Comparison of ENCODE assay signal across 22 cellular contexts in genomic region chr14:67572608-67573007, GRCh38. TPM values are rescaled to one million over a fixed set of nuclear protein-coding genes. Genes with fewer than 3 reads are reported as not detected.
A peak's percentile ranks its signal among the peaks of the same experiment; 100 is the strongest.
DNase-seq lines count a peak whose midpoint lies in the region; ATAC-seq, FAIRE-seq and TF ChIP-seq lines count a peak whose summit lies in the region.
"Had no signal": no experiment of that assay in that cellular context is flagged by ENCODE, and none has a peak within 500 bp of the region (broad histone marks: within the 10 kb centered on the region; RNA-seq: fewer than 3 reads in every experiment).

No MANE protein-coding gene starts in this region.

- H3K27me3 Mint-ChIP-seq in activated naive CD8-positive, alpha-beta T cell treated with anti-CD3 and anti-CD28 coated beads, Interleukin-2, amount 10 ng/mL, durations not matched to agents 7 days and 5 days: no peaks in the 10 kb centered on the region
- no peaks in the 10 kb centered on the region for H3K27me3 Mint-ChIP-seq in activated naive CD8-positive, alpha-beta T cell treated with anti-CD3 and anti-CD28 coated beads, Interleukin-2, amount 50 U/mL, for 24 hours
- H3K27me3 Mint-ChIP-seq in chondrocyte (ENCODE audit: low read depth): peaks cover 5% of the 10 kb centered on the region
- peaks cover 5% of the 10 kb centered on the region for H3K27me3 Mint-ChIP-seq in activated T-helper 1 cell treated with anti-CD3 and anti-CD28 coated beads, Interleukin-12 subunit alpha, Interleukin-12 subunit beta, Interleukin-2, Interleukin-4 antibody, amounts not matched to agents 30 ng/mL and 10 ng/mL and 1 ng/mL, durations not matched to agents 14 hours and 24 hours and 36 hours (ENCODE audit: insufficient read depth)

- intact Hi-C loops in posterior vena cava (cut with DNase I): loop anchor here in 1 of 2 donors (1.0 to 5.0 kb wide), 3 partner anchors 45 to 157 kb away; no protein-coding TSS in a partner anchor
- intact Hi-C loops in activated T-helper 1 cell treated with anti-CD3 and anti-CD28 coated beads, Interleukin-12 subunit alpha, Interleukin-12 subunit beta, Interleukin-2, Interleukin-4 antibody, amounts not matched to agents 30 ng/mL and 10 ng/mL and 1 ng/mL, durations not matched to agents 14 hours and 24 hours and 36 hours (cut with micrococcal nuclease): no loop called here

- H3K4me1 Mint-ChIP-seq in activated naive CD8-positive, alpha-beta T cell treated with anti-CD3 and anti-CD28 coated beads, Interleukin-2, amount 10 ng/mL, durations not matched to agents 7 days and 5 days: peaks cover 5% of the 10 kb centered on the region
- no peaks in the 10 kb centered on the region for H3K4me1 Mint-ChIP-seq in activated naive CD8-positive, alpha-beta T cell treated with anti-CD3 and anti-CD28 coated beads, Interleukin-2, amount 50 U/mL, for 24 hours
- H3K4me1 Mint-ChIP-seq in chondrocyte (ENCODE audit: low read depth): no peaks in the 10 kb centered on the region
- H3K4me1 Mint-ChIP-seq in activated T-helper 1 cell treated with anti-CD3 and anti-CD28 coated beads, Interleukin-12 subunit alpha, Interleukin-12 subunit beta, Interleukin-2, Interleukin-4 antibody, amounts not matched to agents 30 ng/mL and 10 ng/mL and 1 ng/mL, durations not matched to agents 14 hours and 24 hours and 36 hours (ENCODE audit: low read depth): peaks cover 1% of the 10 kb centered on the region

- DNase-seq in activated naive CD8-positive, alpha-beta T cell treated with anti-CD3 and anti-CD28 coated beads, Interleukin-2, amount 10 ng/mL, durations not matched to agents 7 days and 5 days: peak; percentile 15
- DNase-seq in activated naive CD8-positive, alpha-beta T cell treated with anti-CD3 and anti-CD28 coated beads, Interleukin-2, amount 50 U/mL, for 24 hours: no peak
- DNase-seq in chondrocyte (ENCODE audit: low spot score): peak; percentile 46
- DNase-seq in posterior vena cava (ENCODE audit: low spot score): peak; percentile 56
- DNase-seq in urothelium cell line (ENCODE audit: low spot score): no peak
- no peak for DNase-seq in activated T-helper 1 cell treated with anti-CD3 and anti-CD28 coated beads, Interleukin-12 subunit alpha, Interleukin-12 subunit beta, Interleukin-2, Interleukin-4 antibody, amounts not matched to agents 30 ng/mL and 10 ng/mL and 1 ng/mL, durations not matched to agents 14 hours and 24 hours and 36 hours (ENCODE audit: low spot score)
- DNase-seq: Calu3, DMS79 treated with DMSO at 0.1 percent for 48 hours, GF-D8, NCI-H1092, NCI-H1417 treated with DMSO at 0.1 percent for 48 hours, NCI-H1694 treated with DMSO at 0.1 percent for 48 hours, NCI-H2081 treated with DMSO at 0.1 percent for 48 hours, NCI-H2171, NCI-H226, NCI-H510A, NCI-H69, SHP77 treated with DMSO at 0.1 percent for 48 hours had no signal

- TF ChIP-seq CTCF in chondrocyte (IDR thresholded peaks at IDR 0.05): no peak

- no peaks in the 10 kb centered on the region for H3K36me3 Mint-ChIP-seq in activated naive CD8-positive, alpha-beta T cell treated with anti-CD3 and anti-CD28 coated beads, Interleukin-2, amount 10 ng/mL, durations not matched to agents 7 days and 5 days
- H3K36me3 Mint-ChIP-seq in activated naive CD8-positive, alpha-beta T cell treated with anti-CD3 and anti-CD28 coated beads, Interleukin-2, amount 50 U/mL, for 24 hours (ENCODE audit: low read depth): no peaks in the 10 kb centered on the region
- no peaks in the 10 kb centered on the region for H3K36me3 Mint-ChIP-seq in chondrocyte (ENCODE audit: low read depth)
- H3K36me3 Mint-ChIP-seq in activated T-helper 1 cell treated with anti-CD3 and anti-CD28 coated beads, Interleukin-12 subunit alpha, Interleukin-12 subunit beta, Interleukin-2, Interleukin-4 antibody, amounts not matched to agents 30 ng/mL and 10 ng/mL and 1 ng/mL, durations not matched to agents 14 hours and 24 hours and 36 hours (ENCODE audit: low read depth): no peaks in the 10 kb centered on the region

- no peak for ATAC-seq in activated naive CD8-positive, alpha-beta T cell treated with anti-CD3 and anti-CD28 coated beads, Interleukin-2, amount 10 ng/mL, durations not matched to agents 7 days and 5 days (ENCODE audit: low read depth)
- no peak for ATAC-seq in activated naive CD8-positive, alpha-beta T cell treated with anti-CD3 and anti-CD28 coated beads, Interleukin-2, amount 50 U/mL, for 24 hours
- no peak for ATAC-seq in GM21723 (IDR thresholded peaks at IDR 0.05; ENCODE audit: unreplicated experiment)
- ATAC-seq: Panc1 had no signal

- FAIRE-seq in urothelium cell line (lab: Jason Lieb, UNC): peak; percentile 89
- FAIRE-seq: GM12891 had no signal

- POLR2A ChIA-PET in activated naive CD8-positive, alpha-beta T cell treated with anti-CD3 and anti-CD28 coated beads, Interleukin-2, amount 10 ng/mL, durations not matched to agents 7 days and 5 days (lab: Charles Lee): no interaction called here

- H3K4me3 Mint-ChIP-seq in activated naive CD8-positive, alpha-beta T cell treated with anti-CD3 and anti-CD28 coated beads, Interleukin-2, amount 10 ng/mL, durations not matched to agents 7 days and 5 days: no peak overlapping the region
- no peak overlapping the region for H3K4me3 Mint-ChIP-seq in activated naive CD8-positive, alpha-beta T cell treated with anti-CD3 and anti-CD28 coated beads, Interleukin-2, amount 50 U/mL, for 24 hours
- H3K4me3 Mint-ChIP-seq in chondrocyte (ENCODE audit: unreplicated experiment): no peak overlapping the region
- no peak overlapping the region for H3K4me3 Mint-ChIP-seq in activated T-helper 1 cell treated with anti-CD3 and anti-CD28 coated beads, Interleukin-12 subunit alpha, Interleukin-12 subunit beta, Interleukin-2, Interleukin-4 antibody, amounts not matched to agents 30 ng/mL and 10 ng/mL and 1 ng/mL, durations not matched to agents 14 hours and 24 hours and 36 hours

- no peak overlapping the region for H3K27ac Mint-ChIP-seq in activated naive CD8-positive, alpha-beta T cell treated with anti-CD3 and anti-CD28 coated beads, Interleukin-2, amount 10 ng/mL, durations not matched to agents 7 days and 5 days
- no peak overlapping the region for H3K27ac Mint-ChIP-seq in activated naive CD8-positive, alpha-beta T cell treated with anti-CD3 and anti-CD28 coated beads, Interleukin-2, amount 50 U/mL, for 24 hours
- H3K27ac Mint-ChIP-seq in chondrocyte (ENCODE audit: unreplicated experiment): no peak overlapping the region
- no peak overlapping the region for H3K27ac Mint-ChIP-seq in activated T-helper 1 cell treated with anti-CD3 and anti-CD28 coated beads, Interleukin-12 subunit alpha, Interleukin-12 subunit beta, Interleukin-2, Interleukin-4 antibody, amounts not matched to agents 30 ng/mL and 10 ng/mL and 1 ng/mL, durations not matched to agents 14 hours and 24 hours and 36 hours

- H3K9me3 Mint-ChIP-seq in activated naive CD8-positive, alpha-beta T cell treated with anti-CD3 and anti-CD28 coated beads, Interleukin-2, amount 10 ng/mL, durations not matched to agents 7 days and 5 days: no peaks in the 10 kb centered on the region
- H3K9me3 Mint-ChIP-seq in activated naive CD8-positive, alpha-beta T cell treated with anti-CD3 and anti-CD28 coated beads, Interleukin-2, amount 50 U/mL, for 24 hours: no peaks in the 10 kb centered on the region
- no peaks in the 10 kb centered on the region for H3K9me3 Mint-ChIP-seq in chondrocyte (ENCODE audit: low read depth)
- H3K9me3 Mint-ChIP-seq in activated T-helper 1 cell treated with anti-CD3 and anti-CD28 coated beads, Interleukin-12 subunit alpha, Interleukin-12 subunit beta, Interleukin-2, Interleukin-4 antibody, amounts not matched to agents 30 ng/mL and 10 ng/mL and 1 ng/mL, durations not matched to agents 14 hours and 24 hours and 36 hours: no peaks in the 10 kb centered on the region

RNA-seq across cellular contexts. Expression of gene PIGH, which starts 27.5 kb away (rescaled TPM):
- total RNA-seq in activated naive CD8-positive, alpha-beta T cell treated with anti-CD3 and anti-CD28 coated beads, Interleukin-2, amount 10 ng/mL, durations not matched to agents 7 days and 5 days: 10 to 100 TPM; 22.9 to 24.9 TPM
- total RNA-seq in chondrocyte (16.3 to 19.0 TPM (median 16.9 TPM) in 3 replicates), posterior vena cava (10 to 100 TPM; 15.4 to 17.3 TPM)
- 22.7 and 26.0 TPM in 2 replicates for total RNA-seq in activated T-helper 1 cell treated with anti-CD3 and anti-CD28 coated beads, Interleukin-12 subunit alpha, Interleukin-12 subunit beta, Interleukin-2, Interleukin-4 antibody, amounts not matched to agents 30 ng/mL and 10 ng/mL and 1 ng/mL, durations not matched to agents 14 hours and 24 hours and 36 hours

RNA-seq across cellular contexts. Expression of gene PLEKHH1, which starts 39.5 kb away (rescaled TPM):
- 1 to 10 TPM in 1 of 2 experiments, under 1 TPM in 1; 0.68 to 1.0 TPM for total RNA-seq in activated naive CD8-positive, alpha-beta T cell treated with anti-CD3 and anti-CD28 coated beads, Interleukin-2, amount 10 ng/mL, durations not matched to agents 7 days and 5 days
- total RNA-seq in chondrocyte: 0.65 to 2.8 TPM (median 1.1 TPM) in 3 replicates
- 1 to 10 TPM; 1.4 to 1.8 TPM for total RNA-seq in posterior vena cava
- 0.96 and 2.4 TPM in 2 replicates for total RNA-seq in activated T-helper 1 cell treated with anti-CD3 and anti-CD28 coated beads, Interleukin-12 subunit alpha, Interleukin-12 subunit beta, Interleukin-2, Interleukin-4 antibody, amounts not matched to agents 30 ng/mL and 10 ng/mL and 1 ng/mL, durations not matched to agents 14 hours and 24 hours and 36 hours
- total RNA-seq: OCI-LY7 had no signal

RNA-seq across cellular contexts. Expression of gene ARG2, which starts 47.1 kb away (rescaled TPM):
- total RNA-seq in activated naive CD8-positive, alpha-beta T cell treated with anti-CD3 and anti-CD28 coated beads, Interleukin-2, amount 10 ng/mL, durations not matched to agents 7 days and 5 days: 1 to 10 TPM; 1.3 to 2.6 TPM
- 2.8 to 11.1 TPM (median 10.9 TPM) in 3 replicates for total RNA-seq in chondrocyte
- 1 to 10 TPM; 1.9 to 5.1 TPM for total RNA-seq in posterior vena cava
- total RNA-seq in activated T-helper 1 cell treated with anti-CD3 and anti-CD28 coated beads, Interleukin-12 subunit alpha, Interleukin-12 subunit beta, Interleukin-2, Interleukin-4 antibody, amounts not matched to agents 30 ng/mL and 10 ng/mL and 1 ng/mL, durations not matched to agents 14 hours and 24 hours and 36 hours: 5.2 and 7.1 TPM in 2 replicates

Comparison
In these comparisons a context has a peak if more than half of its experiments do, and no peak if none do; other contexts are left out.
1. DNase-seq: peak in activated naive CD8-positive, alpha-beta T cell treated with anti-CD3 and anti-CD28 coated beads, Interleukin-2, amount 10 ng/mL, durations not matched to agents 7 days and 5 days (single experiment), chondrocyte (single experiment) and posterior vena cava (single experiment); none in activated naive CD8-positive, alpha-beta T cell treated with anti-CD3 and anti-CD28 coated beads, Interleukin-2, amount 50 U/mL, for 24 hours (single experiment), urothelium cell line (single experiment) and activated T-helper 1 cell treated with anti-CD3 and anti-CD28 coated beads, Interleukin-12 subunit alpha, Interleukin-12 subunit beta, Interleukin-2, Interleukin-4 antibody, amounts not matched to agents 30 ng/mL and 10 ng/mL and 1 ng/mL, durations not matched to agents 14 hours and 24 hours and 36 hours (single experiment).